ENCODE assay signal across 8 cellular contexts in the genomic region with DNA sequence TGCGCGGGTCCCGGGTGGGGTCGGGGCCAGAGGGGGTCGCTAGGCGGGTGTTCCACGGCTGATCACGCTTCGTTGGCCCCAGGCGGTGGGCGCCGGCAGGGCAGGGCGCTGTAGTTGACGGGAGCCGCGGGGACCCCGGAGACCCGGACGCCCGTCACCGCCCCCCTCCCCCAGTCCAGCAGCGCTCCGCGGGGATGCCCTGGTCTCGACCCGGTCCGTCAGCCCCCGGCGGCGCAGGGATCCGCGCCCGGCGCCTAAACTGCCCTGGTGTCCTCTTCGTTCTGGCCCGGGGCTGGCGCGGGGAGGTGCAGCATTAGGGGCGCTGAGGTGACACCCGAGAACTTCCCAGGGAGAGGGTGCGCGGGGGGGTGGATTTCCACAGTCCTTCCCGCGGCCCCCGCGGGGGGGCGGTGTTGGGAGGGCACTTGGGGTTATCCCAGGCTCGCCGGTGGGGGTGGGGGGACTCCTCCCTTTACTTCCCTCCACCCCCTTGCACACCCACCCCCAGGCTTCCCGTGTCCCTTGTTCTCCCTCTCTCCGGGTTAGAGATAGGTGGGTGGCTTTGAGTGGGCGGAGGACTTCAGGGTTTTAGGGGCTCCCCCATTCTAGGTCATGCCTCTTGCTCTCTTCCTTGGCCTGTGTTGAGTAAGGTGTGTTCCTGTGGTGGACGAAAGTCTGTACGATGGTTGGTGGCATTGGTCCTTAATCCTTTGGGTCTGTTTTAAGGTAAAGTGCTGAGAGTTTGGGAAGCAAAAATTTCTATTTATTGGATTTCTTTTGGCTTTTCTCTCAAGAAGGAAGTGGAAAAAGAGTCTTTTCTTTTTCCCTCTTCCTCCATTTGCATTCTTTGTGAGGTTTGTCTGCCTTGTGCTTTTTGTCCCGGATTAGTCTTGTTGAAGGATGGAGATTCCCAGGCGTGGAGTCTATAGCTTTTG. TPM values are rescaled to one million over a fixed set of nuclear protein-coding genes. Genes with fewer than 3 reads are reported as not detected.
DNase-seq lines count a peak whose midpoint lies in the region; ATAC-seq and TF ChIP-seq lines count a peak whose summit lies in the region.

No MANE protein-coding gene starts in this region.

- intact Hi-C loops in PC-3 (cut with micrococcal nuclease) (loop anchor here (1.0 to 2.0 kb wide), 2 partner anchors 28 to 169 kb away; no protein-coding TSS in a partner anchor), stomach (cut with DNase I; ENCODE audit: low total_unique reads) (no loop called here)
- intact Hi-C loops in activated T-helper 2 cell treated with anti-CD3 and anti-CD28 coated beads, Interferon-gamma antibody, Interleukin-2, Interleukin-4, amounts not matched to agents 10 μg/mL and 5 μg/mL and 100 μg/mL, durations not matched to agents 14 hours and 24 hours and 36 hours (cut with micrococcal nuclease), result loop anchor here (1.0 to 5.0 kb wide), 6 partner anchors 46 to 586 kb away; partner anchors contain the start of genes MYNN, PHC3, PRKCI and RPL22L1

- H3K4me3 Mint-ChIP-seq in activated T-helper 2 cell treated with anti-CD3 and anti-CD28 coated beads, Interferon-gamma antibody, Interleukin-2, Interleukin-4, amounts not matched to agents 10 μg/mL and 5 μg/mL and 100 μg/mL, durations not matched to agents 14 hours and 24 hours and 36 hours (ENCODE audit: low read depth), result peak overlapping the region; percentile 95
- H3K4me3 Mint-ChIP-seq in neural crest cell, result peak overlapping the region; percentile 91

- peak overlapping the region; percentile 71 for H3K27ac Mint-ChIP-seq in activated T-helper 2 cell treated with anti-CD3 and anti-CD28 coated beads, Interferon-gamma antibody, Interleukin-2, Interleukin-4, amounts not matched to agents 10 μg/mL and 5 μg/mL and 100 μg/mL, durations not matched to agents 14 hours and 24 hours and 36 hours
- H3K27ac Mint-ChIP-seq in neural crest cell (ENCODE audit: unreplicated experiment), result peak overlapping the region; percentile 98

- CTCF ChIA-PET in PC-3 (lab: Charles Lee), result interaction anchor here (0.6 to 1.9 kb wide), 2 partner anchors 166 to 454 kb away, joined by 4 to 7 read pairs; no protein-coding TSS in a partner anchor

- TF ChIP-seq CTCF in PC-3 (conservative IDR thresholded peaks at IDR 0.05; ENCODE audit: low read depth, low read length) (peak; percentile 60), fibroblast of the aortic adventitia (IDR thresholded peaks at IDR 0.05; ENCODE audit: insufficient read depth, low read length) (peak; percentile 49), neural crest cell (conservative IDR thresholded peaks at IDR 0.05) (peak; percentile 58), stomach (IDR thresholded peaks at IDR 0.05) (peak in 4 of 7 experiments; percentile 16 to 35 (median 16))

- peaks cover 28% of the 10 kb centered on the region for H3K4me1 Mint-ChIP-seq in activated T-helper 2 cell treated with anti-CD3 and anti-CD28 coated beads, Interferon-gamma antibody, Interleukin-2, Interleukin-4, amounts not matched to agents 10 μg/mL and 5 μg/mL and 100 μg/mL, durations not matched to agents 14 hours and 24 hours and 36 hours (ENCODE audit: low read depth)
- H3K4me1 Mint-ChIP-seq in neural crest cell, result peaks cover 44% of the 10 kb centered on the region

- no peaks in the 10 kb centered on the region for H3F3A ChIP-seq in PC-3 (ENCODE audit: low read length, unreplicated experiment)

- peak overlapping the region; percentile 78 for H3K9ac ChIP-seq in PC-3 (ENCODE audit: low read length)

- DNase-seq in PC-3, result peak; percentile 51
- DNase-seq in activated T-helper 2 cell treated with anti-CD3 and anti-CD28 coated beads, Interferon-gamma antibody, Interleukin-2, Interleukin-4, amounts not matched to agents 10 μg/mL and 5 μg/mL and 100 μg/mL, durations not matched to agents 14 hours and 24 hours and 36 hours (ENCODE audit: low spot score), result peak; percentile 56
- DNase-seq in fibroblast of the aortic adventitia (ENCODE audit: low read depth), result peak; percentile 64
- peak; percentile 50 for DNase-seq in neural crest cell (ENCODE audit: low read depth, low spot score)
- DNase-seq in stomach, result peak; percentile 80

- peak overlapping the region; percentile 95 for H3K27ac ChIP-seq in ACC112 (ENCODE audit: low read depth, low read length)
- peak overlapping the region; percentile 49 for H3K27ac ChIP-seq in PC-3 (ENCODE audit: low read length)
- H3K27ac ChIP-seq in stomach, result peak overlapping the region; percentile 96 to 100 (median 100)

- WGBS in stomach, 5 donors, result 2 to 4% (median 2%) methylated on average over 22 to 56 of the region's 56 CpGs

- peaks cover 37% of the 10 kb centered on the region for H3K36me3 Mint-ChIP-seq in activated T-helper 2 cell treated with anti-CD3 and anti-CD28 coated beads, Interferon-gamma antibody, Interleukin-2, Interleukin-4, amounts not matched to agents 10 μg/mL and 5 μg/mL and 100 μg/mL, durations not matched to agents 14 hours and 24 hours and 36 hours (ENCODE audit: low read depth)
- peaks cover 2% of the 10 kb centered on the region for H3K36me3 Mint-ChIP-seq in neural crest cell (ENCODE audit: low read depth)

- H3K4me1 ChIP-seq in ACC112 (ENCODE audit: control insufficient read depth, insufficient read depth, low read length, unreplicated experiment) (peaks cover 47% of the 10 kb centered on the region), PC-3 (ENCODE audit: insufficient read depth, low read length) (peaks cover 38% of the 10 kb centered on the region), stomach (peaks cover 31 to 66% (median 61%) of the 10 kb centered on the region in 4 donors)

- H3K79me2 ChIP-seq in ACC112 (ENCODE audit: control insufficient read depth, insufficient read depth, low read length, unreplicated experiment), result peaks cover 51% of the 10 kb centered on the region
- H3K79me2 ChIP-seq in PC-3 (ENCODE audit: low read length), result peaks cover 56% of the 10 kb centered on the region

- POLR2A ChIA-PET in PC-3 (lab: Charles Lee; ENCODE audit: unreplicated experiment), result interaction anchor here (0.6 kb wide), 1 partner anchor 204 kb away, joined by 10 read pairs; no protein-coding TSS in a partner anchor

- H3K9me3 ChIP-seq in PC-3 (ENCODE audit: low read length), result no peaks in the 10 kb centered on the region
- H3K9me3 ChIP-seq in stomach, result no peaks in the 10 kb centered on the region

- TF ChIP-seq EP300 in stomach (IDR thresholded peaks at IDR 0.05), result no peak

- H3K27me3 ChIP-seq in ACC112 (ENCODE audit: insufficient read depth, low read length), result no peaks in the 10 kb centered on the region
- no peaks in the 10 kb centered on the region for H3K27me3 ChIP-seq in PC-3 (ENCODE audit: low read length)
- no peaks in the 10 kb centered on the region for H3K27me3 ChIP-seq in stomach

- H3K27me3 Mint-ChIP-seq in activated T-helper 2 cell treated with anti-CD3 and anti-CD28 coated beads, Interferon-gamma antibody, Interleukin-2, Interleukin-4, amounts not matched to agents 10 μg/mL and 5 μg/mL and 100 μg/mL, durations not matched to agents 14 hours and 24 hours and 36 hours (ENCODE audit: low read depth), result peaks cover 8% of the 10 kb centered on the region
- H3K27me3 Mint-ChIP-seq in neural crest cell (ENCODE audit: low read depth), result peaks cover 5% of the 10 kb centered on the region

- H3K4me3 ChIP-seq in ACC112 (ENCODE audit: low read depth, low read length), result peak overlapping the region; percentile 100
- peak overlapping the region; percentile 85 for H3K4me3 ChIP-seq in PC-3 (ENCODE audit: low read length)
- H3K4me3 ChIP-seq in fibroblast of the aortic adventitia (ENCODE audit: low read depth, low read length), result peak overlapping the region; percentile 91
- H3K4me3 ChIP-seq in stomach, result peak overlapping the region; percentile 71 to 99 (median 93)

- no peaks in the 10 kb centered on the region for H4K20me1 ChIP-seq in PC-3 (ENCODE audit: low read length)

- H3K36me3 ChIP-seq in ACC112 (ENCODE audit: insufficient read depth, low read length) (peaks cover 21% of the 10 kb centered on the region), PC-3 (ENCODE audit: low read depth, low read length) (peaks cover 10% of the 10 kb centered on the region), stomach (peaks cover 0 to under 1% (median 0%) of the 10 kb centered on the region in 4 donors)

- ATAC-seq in GM18511 (IDR thresholded peaks at IDR 0.05; ENCODE audit: unreplicated experiment) (peak; percentile 18), HG03432 (IDR thresholded peaks at IDR 0.05; ENCODE audit: unreplicated experiment) (peak; percentile 14), PC-3 (peak; percentile 5)

- H3K9me3 Mint-ChIP-seq in activated T-helper 2 cell treated with anti-CD3 and anti-CD28 coated beads, Interferon-gamma antibody, Interleukin-2, Interleukin-4, amounts not matched to agents 10 μg/mL and 5 μg/mL and 100 μg/mL, durations not matched to agents 14 hours and 24 hours and 36 hours, result no peaks in the 10 kb centered on the region
- no peaks in the 10 kb centered on the region for H3K9me3 Mint-ChIP-seq in neural crest cell

- BruUV-seq in PC-3 (replicated peaks; lab: Mats Ljungman, UMichigan), result no TSS peak

- TF ChIP-seq POLR2A in stomach (IDR thresholded peaks at IDR 0.05), result no peak

- H3K9me2 ChIP-seq in PC-3 (replicated peaks; ENCODE audit: low read length), result no peaks in the 10 kb centered on the region

- peak overlapping the region; percentile 78 for H2AFZ ChIP-seq in ACC112 (ENCODE audit: low read length, unreplicated experiment)
- peak overlapping the region; percentile 68 for H2AFZ ChIP-seq in PC-3 (ENCODE audit: low read length)

- H3K4me2 ChIP-seq in PC-3 (ENCODE audit: low read length), result peak overlapping the region; percentile 88

RNA-seq across cellular contexts. Expression of gene SKIL, which starts 0.7 kb away (rescaled TPM):
- total RNA-seq in PC-3 (2014; rRNA removed), result 15.6 and 35.0 TPM in 2 replicates
- total RNA-seq in activated T-helper 2 cell treated with anti-CD3 and anti-CD28 coated beads, Interferon-gamma antibody, Interleukin-2, Interleukin-4, amounts not matched to agents 10 μg/mL and 5 μg/mL and 100 μg/mL, durations not matched to agents 14 hours and 24 hours and 36 hours, result 31.2 and 33.2 TPM in 2 replicates
- 25.3 and 60.7 TPM in 2 replicates for total RNA-seq in fibroblast of the aortic adventitia (ENCODE audit: low replicate concordance)
- 17.7 and 18.0 TPM in 2 replicates for total RNA-seq in neural crest cell
- 100 to 1,000 TPM in 1 of 5 donors, 10 to 100 TPM in 4; 33.6 to 107 (median 51.8) TPM for total RNA-seq in stomach
- 10 to 100 TPM in 1 of 3 donors, 1 to 10 TPM in 2; 6.3 to 12.8 (median 9.8) TPM for polyA plus RNA-seq in stomach

Comparison
In these comparisons a context has a peak if more than half of its experiments do, and no peak if none do; other contexts are left out.
1. Peak in every context shown above with its lines: DNase-seq, ATAC-seq, H3K4me3 ChIP-seq and H3K27ac ChIP-seq.
2. H3K27ac ChIP-seq: peak in every context shown above with its lines; median percentile 100 in stomach; 95 in ACC112; 49 in PC-3.